Comparison of ENCODE assay signal across 14 cellular contexts in the genomic region with DNA sequence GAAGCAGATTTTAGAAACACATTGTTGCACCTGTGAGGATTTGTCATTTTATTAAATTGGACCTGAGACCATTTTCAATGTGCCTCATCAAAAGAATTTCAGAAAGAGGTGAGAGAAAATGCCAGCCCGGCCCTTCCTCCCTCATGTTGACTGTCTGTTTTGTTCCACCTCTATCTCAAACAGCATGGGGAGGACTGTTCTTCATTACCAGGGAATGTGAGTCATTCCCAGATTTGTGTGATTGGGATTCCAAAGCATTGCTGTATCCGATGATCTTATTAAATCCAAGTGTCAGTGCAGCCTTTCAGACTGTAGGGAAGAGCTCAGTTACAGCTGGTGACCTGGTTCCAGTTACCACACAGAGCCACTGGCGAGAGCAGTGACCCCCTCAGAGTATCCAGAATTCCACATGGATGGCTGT. TPM values are rescaled to one million over a fixed set of nuclear protein-coding genes. Genes with fewer than 3 reads are reported as not detected.
DNase-seq lines count a peak whose midpoint lies in the region; ATAC-seq and TF ChIP-seq lines count a peak whose summit lies in the region.
"Had no signal": no experiment of that assay in that cellular context is flagged by ENCODE, and none has a peak within 500 bp of the region (broad histone marks: within the 10 kb centered on the region; RNA-seq: fewer than 3 reads in every experiment).

No MANE protein-coding gene starts in this region.

- H4K20me1 ChIP-seq in IMR-90 (ENCODE audit: insufficient read depth, low read length): no peaks in the 10 kb centered on the region

- in situ Hi-C loops in IMR-90 (cut with MboI; ENCODE audit: low sequenced_read_pairs): no loop called here

- H3K4me1 Mint-ChIP-seq in mesothelial cell of epicardium: peaks cover 55% of the 10 kb centered on the region

- H3K36me3 ChIP-seq in IMR-90 (ENCODE audit: control insufficient read depth, insufficient read depth, low read length): peaks cover 2% of the 10 kb centered on the region; the same call in 1 of the 2 replicates
- peaks cover 0 to 40% (median 13%) of the 10 kb centered on the region in 3 donors for H3K36me3 ChIP-seq in esophagus squamous epithelium
- peaks cover 8% of the 10 kb centered on the region for H3K36me3 ChIP-seq in upper lobe of right lung
- H3K36me3 ChIP-seq: adrenal gland had no signal

- no peaks in the 10 kb centered on the region; a peak in 1 of 4 replicates for H3K79me1 ChIP-seq in IMR-90 (ENCODE audit: low read depth in 1 of 2, low read length in 2 of 2)

- no peak overlapping the region for H2BK15ac ChIP-seq in IMR-90 (ENCODE audit: low read depth, low read length)

- H3K36me3 Mint-ChIP-seq in mesothelial cell of epicardium: peaks cover 3% of the 10 kb centered on the region
- H3K36me3 Mint-ChIP-seq: IgD-negative memory B cell had no signal

- no peak overlapping the region for H3K4me3 ChIP-seq in IMR-90 (ENCODE audit: insufficient read depth, low read depth, low read length)
- H3K4me3 ChIP-seq in esophagus squamous epithelium: no peak overlapping the region
- no peak overlapping the region for H3K4me3 ChIP-seq in upper lobe of right lung
- H3K4me3 ChIP-seq: adrenal gland had no signal

- no peaks in the 10 kb centered on the region for H3K27me3 Mint-ChIP-seq in mesothelial cell of epicardium (ENCODE audit: low read depth)

- no peak overlapping the region for H3K9ac ChIP-seq in IMR-90 (ENCODE audit: low read depth, low read length)

- H2AFZ ChIP-seq in IMR-90 (replicated peaks; ENCODE audit: low read length, poor library complexity): no peak overlapping the region

- BruUV-seq in IMR-90 (replicated peaks; lab: Mats Ljungman, UMichigan): no TSS peak

- H4K5ac ChIP-seq in IMR-90 (ENCODE audit: low read depth, low read length): no peak overlapping the region

- WGBS in IMR-90 (ENCODE audit: extremely low coverage in 2 of 2, insufficient read length in 1 of 2), 2 experiments: 0% methylated on average over 1 of the region's 3 CpGs; no CpG with 5 or more reads in 1 of the 2 experiments
- 36 to 57% methylated on average over 3 of the region's 3 CpGs for WGBS in esophagus squamous epithelium, 2 donors

- H2AK5ac ChIP-seq in IMR-90 (ENCODE audit: low read depth, low read length): no peak overlapping the region

- ATAC-seq in IMR-90 (ENCODE audit: low read depth) (peak; percentile 83), upper lobe of right lung (peak; percentile 55)
- ATAC-seq: PC-3 had no signal

- H3K4me1 ChIP-seq in IMR-90 (ENCODE audit: control insufficient read depth, insufficient read depth, low read length): peaks cover 19% of the 10 kb centered on the region
- peaks cover 0 to 52% (median 8%) of the 10 kb centered on the region in 3 donors for H3K4me1 ChIP-seq in esophagus squamous epithelium
- peaks cover 14% of the 10 kb centered on the region for H3K4me1 ChIP-seq in upper lobe of right lung

- dilution Hi-C loops in IMR-90 (cut with HindIII; ENCODE audit: low sequenced_read_pairs, unreplicated experiment): no loop called here

- H3K14ac ChIP-seq in IMR-90 (replicated peaks; ENCODE audit: low read depth, low read length): peak overlapping the region; percentile 55; the same call in 1 of the 2 replicates

- 0 out of 2 replicates have a peak overlapping the region, but pooled peaks have one; percentile 8 for H4K91ac ChIP-seq in IMR-90 (ENCODE audit: insufficient read depth, low read depth, low read length)

- POLR2A ChIA-PET in IMR-90 (lab: Charles Lee; ENCODE audit: unreplicated experiment): no interaction called here

- DNase-seq in IMR-90 (peak; percentile 70), esophagus squamous epithelium (lab: John Stamatoyannopoulos, UW) (no peak), mesothelial cell of epicardium (ENCODE audit: low spot score in 2 of 2, unreplicated experiment in 2 of 2) (no peak), upper lobe of right lung (no peak), OCI-M2 (lab: John Stamatoyannopoulos, UW; ENCODE audit: unreplicated experiment) (no peak), NCI-H774 (lab: John Stamatoyannopoulos, UW) (no peak)
- no peak for DNase-seq in activated CD8-positive, alpha-beta memory T cell treated with anti-CD3 and anti-CD28 coated beads, Interleukin-2, amount 50 U/mL, for 48 hours
- DNase-seq: adrenal gland, DMS79, NCI-H1930, PC-3, T1000 had no signal

- TF ChIP-seq RAD21 in IMR-90 (IDR thresholded peaks at IDR 0.05; ENCODE audit: low read length): no peak

- H2BK5ac ChIP-seq in IMR-90 (ENCODE audit: low read depth, low read length, poor library complexity, severe bottlenecking): no peak overlapping the region

- H3K56ac ChIP-seq in IMR-90 (ENCODE audit: extremely low read depth, insufficient read depth, low read length): no peak overlapping the region

- H3K27ac Mint-ChIP-seq in mesothelial cell of epicardium: peak overlapping the region; percentile 40
- H3K27ac Mint-ChIP-seq: IgD-negative memory B cell had no signal

- no peaks in the 10 kb centered on the region for H3K9me3 Mint-ChIP-seq in mesothelial cell of epicardium

- H3K4ac ChIP-seq in IMR-90 (ENCODE audit: low read depth, low read length): no peak overlapping the region

- H3K4me3 Mint-ChIP-seq in mesothelial cell of epicardium: no peak overlapping the region
- H3K4me3 Mint-ChIP-seq: IgD-negative memory B cell had no signal

- no peak overlapping the region for H2BK20ac ChIP-seq in IMR-90 (ENCODE audit: low read depth, low read length)

- H3K9me3 ChIP-seq in IMR-90 (ENCODE audit: control insufficient read depth, insufficient read depth, low read length) (no peaks in the 10 kb centered on the region), esophagus squamous epithelium (no peaks in the 10 kb centered on the region), upper lobe of right lung (no peaks in the 10 kb centered on the region)
- H3K9me3 ChIP-seq: adrenal gland had no signal

- CTCF ChIA-PET in IMR-90 (lab: Yijun Ruan, JAX): no interaction called here

- H3K27me3 ChIP-seq in IMR-90 (ENCODE audit: control insufficient read depth, insufficient read depth, low read length) (no peaks in the 10 kb centered on the region), esophagus squamous epithelium (no peaks in the 10 kb centered on the region), upper lobe of right lung (no peaks in the 10 kb centered on the region)
- H3K27me3 ChIP-seq: adrenal gland had no signal

- no peak overlapping the region for H2AK9ac ChIP-seq in IMR-90 (replicated peaks; ENCODE audit: low read depth, low read length, poor library complexity)

- TF ChIP-seq CTCF in IMR-90 (conservative IDR thresholded peaks at IDR 0.05; ENCODE audit: low read depth, low read length) (no peak), esophagus squamous epithelium (IDR thresholded peaks at IDR 0.05) (no peak), mesothelial cell of epicardium (IDR thresholded peaks at IDR 0.05; ENCODE audit: unreplicated experiment) (no peak), upper lobe of right lung (IDR thresholded peaks at IDR 0.05) (no peak)

- intact Hi-C loops in IMR-90 (cut with micrococcal nuclease): no loop called here
- intact Hi-C loops in esophagus squamous epithelium (cut with DNase I): no loop called here
- intact Hi-C loops in upper lobe of right lung (cut with DNase I): no loop called here

- H3K18ac ChIP-seq in IMR-90 (ENCODE audit: low read depth, low read length): peak overlapping the region; percentile 1; the same call in 1 of the 2 replicates

- H3K27ac ChIP-seq in IMR-90 (ENCODE audit: insufficient read depth, low read length): peak overlapping the region; percentile 53; the same call in 1 of the 2 replicates
- H3K27ac ChIP-seq in esophagus squamous epithelium: peak overlapping the region in 3 of 4 donors; percentile 38 to 78 (median 66)
- H3K27ac ChIP-seq in upper lobe of right lung: no peak overlapping the region

- no peak overlapping the region for H2BK120ac ChIP-seq in IMR-90 (ENCODE audit: low read depth, low read length)

- TF ChIP-seq POLR2A in IMR-90 (IDR thresholded peaks at IDR 0.05; ENCODE audit: low read depth, low read length) (no peak), esophagus squamous epithelium (IDR thresholded peaks at IDR 0.05) (no peak)

- peaks cover 6% of the 10 kb centered on the region; the same call in 1 of the 2 replicates for H3K9me1 ChIP-seq in IMR-90 (ENCODE audit: insufficient read depth, low read length)

- no peak overlapping the region for H3K23ac ChIP-seq in IMR-90 (ENCODE audit: low read depth, low read length)

- H3K4me2 ChIP-seq in IMR-90 (ENCODE audit: low read depth, low read length): peak overlapping the region; percentile 33

- H4K8ac ChIP-seq in IMR-90 (ENCODE audit: low read depth in 2 of 2, low read length in 2 of 2): peak overlapping the region in 1 of 2 experiments; percentile 1; a peak in 1 of 4 replicates

TF ChIP-seq in IMR-90, 13 proteins besides CTCF, POLR2A, EP300 and RAD21 (continues in another document):
- no peak for TF ChIP-seq MXI1 (IDR thresholded peaks at IDR 0.05; ENCODE audit: borderline replicate concordance, low read depth, low read length)
- TF ChIP-seq FOS (IDR thresholded peaks at IDR 0.05; ENCODE audit: low read depth, low read length): 0 out of 2 replicates have a peak, but pooled peaks have one; percentile 10
- TF ChIP-seq, protein P1, sequence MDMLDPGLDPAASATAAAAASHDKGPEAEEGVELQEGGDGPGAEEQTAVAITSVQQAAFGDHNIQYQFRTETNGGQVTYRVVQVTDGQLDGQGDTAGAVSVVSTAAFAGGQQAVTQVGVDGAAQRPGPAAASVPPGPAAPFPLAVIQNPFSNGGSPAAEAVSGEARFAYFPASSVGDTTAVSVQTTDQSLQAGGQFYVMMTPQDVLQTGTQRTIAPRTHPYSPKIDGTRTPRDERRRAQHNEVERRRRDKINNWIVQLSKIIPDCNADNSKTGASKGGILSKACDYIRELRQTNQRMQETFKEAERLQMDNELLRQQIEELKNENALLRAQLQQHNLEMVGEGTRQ (IDR thresholded peaks at IDR 0.05; ENCODE audit: low read depth, low read length): no peak
- no peak for TF ChIP-seq RFX5 (IDR thresholded peaks at IDR 0.05; ENCODE audit: low read depth, low read length)

RNA-seq across cellular contexts. Expression of a gene that starts 20.7 kb away (rescaled TPM):
- total RNA-seq in IMR-90 (2012; rRNA removed) (2.5 and 2.9 TPM in 2 replicates), esophagus squamous epithelium (10 to 100 TPM; 34.3 to 64.8 (median 47.7) TPM), mesothelial cell of epicardium (24.4 to 30.9 TPM (median 28.5 TPM) in 3 replicates), upper lobe of right lung (23.3 TPM)
- 4.6 and 5.1 TPM in 2 replicates for polyA plus RNA-seq in IMR-90 (2012; rRNA removed)
- 2.1 and 4.9 TPM in 2 replicates for polyA plus RNA-seq in IMR-90 (2012; cell fraction: cytosol; rRNA removed)
- polyA plus RNA-seq in IMR-90 (2012; cell fraction: nucleus; rRNA removed; ENCODE audit: low replicate concordance): 2.4 and 2.8 TPM in 2 replicates
- polyA plus RNA-seq: IgD-negative memory B cell had no signal

RNA-seq across cellular contexts. Expression of a gene that starts 31.9 kb away (rescaled TPM):
- not detected in 2 replicates for total RNA-seq in IMR-90 (2012; rRNA removed)
- not detected in 2 replicates for polyA plus RNA-seq in IMR-90 (2012; rRNA removed)
- polyA plus RNA-seq in IMR-90 (2012; cell fraction: cytosol; rRNA removed): not detected in 2 replicates
- not detected in 2 replicates for polyA plus RNA-seq in IMR-90 (2012; cell fraction: nucleus; rRNA removed; ENCODE audit: low replicate concordance)
- total RNA-seq in esophagus squamous epithelium: under 1 TPM in 1 of 4 donors, not detected in 3; 0.38 TPM
- 0.44 to 0.45 TPM in 2 of 3 replicates, not detected in the other for total RNA-seq in mesothelial cell of epicardium
- not detected for total RNA-seq in upper lobe of right lung
- total RNA-seq: activated CD8-positive, alpha-beta memory T cell treated with anti-CD3 and anti-CD28 coated beads for 36 hours; PC-3 had no signal
- polyA plus RNA-seq: IgD-negative memory B cell had no signal
